In the genomic region with DNA sequence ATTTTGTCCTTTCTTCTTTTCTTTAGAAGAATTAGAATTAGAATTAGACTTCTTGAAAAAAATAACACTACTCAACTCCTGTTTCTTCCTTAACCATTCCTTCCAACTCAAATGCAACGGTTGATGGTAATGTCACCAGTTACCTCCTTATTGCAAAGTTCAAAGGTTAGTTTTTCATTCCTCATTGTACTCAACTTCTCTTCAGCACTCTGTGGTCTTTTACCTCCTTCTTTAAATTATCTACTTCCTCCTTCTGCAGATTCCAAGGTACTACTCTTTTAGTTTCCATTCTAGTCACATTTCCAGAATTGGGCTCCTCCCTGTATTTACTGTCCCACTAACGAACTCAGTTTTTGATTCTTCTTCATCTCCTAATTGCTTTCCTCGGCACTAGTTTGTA, we compare ENCODE assay signal across 22 cellular contexts.
"Had no signal": no experiment of that assay in that cellular context is flagged by ENCODE, and none has a peak within 500 bp of the region (broad histone marks: within the 10 kb centered on the region; RNA-seq: fewer than 3 reads in every experiment).

No MANE protein-coding gene starts in this region.

- H3K36me3 ChIP-seq: adrenal gland, ascending aorta, brain microvascular endothelial cell, esophagus squamous epithelium, gastrocnemius medialis, left ventricle myocardium inferior, prostate gland, spleen, thoracic aorta, upper lobe of left lung had no signal

- DNase-seq: activated B cell treated with CpG ODN at 0.5 μM for 24 hours; activated CD4-positive, alpha-beta T cell treated with anti-CD3 and anti-CD28 coated beads for 36 hours; activated CD4-positive, alpha-beta T cell treated with anti-CD3 and anti-CD28 coated beads, Interleukin-2, amount 50 U/mL, for 48 hours; activated CD8-positive, alpha-beta memory T cell treated with anti-CD3 and anti-CD28 coated beads, Interleukin-2, amount 50 U/mL, for 48 hours; activated naive CD4-positive, alpha-beta T cell; activated T-cell treated with anti-CD3 and anti-CD28 coated beads, Interleukin-2, amount 50 U/mL, for 4 hours; adrenal gland; brain microvascular endothelial cell; caudate nucleus; esophagus squamous epithelium; gastrocnemius medialis; hippocampal formation; kidney glomerular epithelial cell; left ventricle myocardium inferior; spleen; stimulated activated CD4-positive, alpha-beta T cell treated with anti-CD3 and anti-CD28 coated beads, Interleukin-4, amount 100 ng/mL, for 1 hour; stimulated activated naive CD4-positive, alpha-beta T cell; upper lobe of left lung had no signal

- H3K4me1 ChIP-seq: adrenal gland, ascending aorta, esophagus squamous epithelium, gastrocnemius medialis, left ventricle myocardium inferior, prostate gland, spleen, upper lobe of left lung had no signal

- ATAC-seq: activated CD4-positive, alpha-beta T cell treated with anti-CD3 and anti-CD28 coated beads for 36 hours; activated T-cell treated with anti-CD3 and anti-CD28 coated beads, Interleukin-2, amount 50 U/mL, for 4 hours; gastrocnemius medialis; natural killer cell treated with Interleukin-12 subunit alpha and Interleukin-12 subunit beta and Interleukin-15 and Interleukin-18, amount 100 ng/mL, for 72 hours had no signal

- H3K27me3 ChIP-seq: adrenal gland, ascending aorta, brain microvascular endothelial cell, esophagus squamous epithelium, gastrocnemius medialis, spleen, upper lobe of left lung had no signal

- H3K27ac ChIP-seq: adrenal gland, ascending aorta, brain microvascular endothelial cell, esophagus squamous epithelium, gastrocnemius medialis, left ventricle myocardium inferior, prostate gland, spleen, thoracic aorta, upper lobe of left lung had no signal

- H3K4me3 ChIP-seq: adrenal gland, ascending aorta, esophagus squamous epithelium, gastrocnemius medialis, left ventricle myocardium inferior, prostate gland, spleen, thoracic aorta, upper lobe of left lung had no signal

- H3K9me3 ChIP-seq: adrenal gland, ascending aorta, esophagus squamous epithelium, gastrocnemius medialis, left ventricle myocardium inferior, prostate gland, spleen, thoracic aorta, upper lobe of left lung had no signal
